ENCODE assay signal across 8 cellular contexts in genomic region chr7:55130554-55131198, GRCh38.
DNase-seq lines count a peak whose midpoint lies in the region; ATAC-seq and TF ChIP-seq lines count a peak whose summit lies in the region.

No MANE protein-coding gene starts in this region.

- no peak for TF ChIP-seq CTCF in Peyer's patch (IDR thresholded peaks at IDR 0.05)
- no peak for TF ChIP-seq CTCF in sigmoid colon (IDR thresholded peaks at IDR 0.05)
- no peak for TF ChIP-seq CTCF in endothelial cell (IDR thresholded peaks at IDR 0.05; ENCODE audit: unreplicated experiment)

- H3K4me1 Mint-ChIP-seq in activated CD8-positive, alpha-beta memory T cell treated with anti-CD3 and anti-CD28 coated beads, Interleukin-2, amount 10 ng/mL, durations not matched to agents 7 days and 5 days, result peaks cover 15% of the 10 kb centered on the region
- peaks cover 8% of the 10 kb centered on the region for H3K4me1 Mint-ChIP-seq in endothelial cell (ENCODE audit: unreplicated experiment)

- H3K9me3 ChIP-seq in Peyer's patch (no peaks in the 10 kb centered on the region), sigmoid colon (no peaks in the 10 kb centered on the region)

- H3K9me3 Mint-ChIP-seq in activated CD8-positive, alpha-beta memory T cell treated with anti-CD3 and anti-CD28 coated beads, Interleukin-2, amount 10 ng/mL, durations not matched to agents 7 days and 5 days (ENCODE audit: low read depth), result no peaks in the 10 kb centered on the region
- no peaks in the 10 kb centered on the region for H3K9me3 Mint-ChIP-seq in endothelial cell (ENCODE audit: unreplicated experiment)

- H3K27ac ChIP-seq in Peyer's patch (peak overlapping the region; percentile 35 to 76 (median 60)), sigmoid colon (peak overlapping the region; percentile 81 to 90 (median 87))

- TF ChIP-seq EP300 in sigmoid colon (IDR thresholded peaks at IDR 0.05), result no peak

- H3K36me3 Mint-ChIP-seq in activated CD8-positive, alpha-beta memory T cell treated with anti-CD3 and anti-CD28 coated beads, Interleukin-2, amount 10 ng/mL, durations not matched to agents 7 days and 5 days, result no peaks in the 10 kb centered on the region
- H3K36me3 Mint-ChIP-seq in endothelial cell (ENCODE audit: low read depth, unreplicated experiment), result no peaks in the 10 kb centered on the region

- WGBS in sigmoid colon, 2 donors, result 63 to 69% methylated on average over 11 of the region's 11 CpGs

- intact Hi-C loops in sigmoid colon (cut with DNase I), result loop anchor here (2.0 to 10.0 kb wide), 2 partner anchors 112 to 124 kb away; partner anchors contain the start of gene EGFR

- H3K27me3 Mint-ChIP-seq in activated CD8-positive, alpha-beta memory T cell treated with anti-CD3 and anti-CD28 coated beads, Interleukin-2, amount 10 ng/mL, durations not matched to agents 7 days and 5 days, result peaks cover 11% of the 10 kb centered on the region
- peaks cover 9% of the 10 kb centered on the region for H3K27me3 Mint-ChIP-seq in endothelial cell (ENCODE audit: unreplicated experiment)

- H3K4me1 ChIP-seq in Peyer's patch (peaks cover 0 to 54% (median 1%) of the 10 kb centered on the region in 4 donors), sigmoid colon (peaks cover 0 to 85% (median 79%) of the 10 kb centered on the region in 4 donors)

- ATAC-seq in GM18907 (IDR thresholded peaks at IDR 0.05; ENCODE audit: unreplicated experiment) (peak; percentile 37), HG03354 (IDR thresholded peaks at IDR 0.05; ENCODE audit: poor library complexity, severe bottlenecking, unreplicated experiment) (no peak)
- no peak for ATAC-seq in activated CD8-positive, alpha-beta memory T cell treated with anti-CD3 and anti-CD28 coated beads, Interleukin-2, amount 10 ng/mL, durations not matched to agents 7 days and 5 days

- H3K4me3 ChIP-seq in Peyer's patch (no peak overlapping the region), sigmoid colon (no peak overlapping the region)

- no peaks in the 10 kb centered on the region for H3K36me3 ChIP-seq in Peyer's patch
- H3K36me3 ChIP-seq in sigmoid colon, result no peaks in the 10 kb centered on the region

- H3K27ac Mint-ChIP-seq in activated CD8-positive, alpha-beta memory T cell treated with anti-CD3 and anti-CD28 coated beads, Interleukin-2, amount 10 ng/mL, durations not matched to agents 7 days and 5 days, result no peak overlapping the region
- no peak overlapping the region for H3K27ac Mint-ChIP-seq in endothelial cell (ENCODE audit: unreplicated experiment)

- H3K4me3 Mint-ChIP-seq in activated CD8-positive, alpha-beta memory T cell treated with anti-CD3 and anti-CD28 coated beads, Interleukin-2, amount 10 ng/mL, durations not matched to agents 7 days and 5 days, result no peak overlapping the region
- H3K4me3 Mint-ChIP-seq in endothelial cell (ENCODE audit: unreplicated experiment), result no peak overlapping the region

- DNase-seq in Peyer's patch (no peak), glomerular visceral epithelial cell (ENCODE audit: extremely low spot score) (peak; percentile 96), sigmoid colon (peak; percentile 86), HuH-7 (ENCODE audit: low spot score) (no peak), endothelial cell (ENCODE audit: low spot score) (no peak)
- no peak for DNase-seq in activated CD8-positive, alpha-beta memory T cell treated with anti-CD3 and anti-CD28 coated beads, Interleukin-2, amount 10 ng/mL, durations not matched to agents 7 days and 5 days

- no peak for TF ChIP-seq POLR2A in Peyer's patch (IDR thresholded peaks at IDR 0.05)
- no peak for TF ChIP-seq POLR2A in sigmoid colon (IDR thresholded peaks at IDR 0.05)

- CTCF ChIA-PET in activated CD8-positive, alpha-beta memory T cell treated with anti-CD3 and anti-CD28 coated beads, Interleukin-2, amount 10 ng/mL, durations not matched to agents 7 days and 5 days (lab: Charles Lee), result no interaction called here

- H3K27me3 ChIP-seq in Peyer's patch (no peaks in the 10 kb centered on the region), sigmoid colon (no peaks in the 10 kb centered on the region)

Comparison
In these comparisons a context has a peak if more than half of its experiments do, and no peak if none do; other contexts are left out.
1. DNase-seq: peak in glomerular visceral epithelial cell (single experiment) and sigmoid colon (single experiment); none in Peyer's patch (0 of 3), activated CD8-positive, alpha-beta memory T cell treated with anti-CD3 and anti-CD28 coated beads, Interleukin-2, amount 10 ng/mL, durations not matched to agents 7 days and 5 days (single experiment), HuH-7 (single experiment) and endothelial cell (single experiment).